Comparison of ENCODE assay signal across 9 cellular contexts in the genomic region with DNA sequence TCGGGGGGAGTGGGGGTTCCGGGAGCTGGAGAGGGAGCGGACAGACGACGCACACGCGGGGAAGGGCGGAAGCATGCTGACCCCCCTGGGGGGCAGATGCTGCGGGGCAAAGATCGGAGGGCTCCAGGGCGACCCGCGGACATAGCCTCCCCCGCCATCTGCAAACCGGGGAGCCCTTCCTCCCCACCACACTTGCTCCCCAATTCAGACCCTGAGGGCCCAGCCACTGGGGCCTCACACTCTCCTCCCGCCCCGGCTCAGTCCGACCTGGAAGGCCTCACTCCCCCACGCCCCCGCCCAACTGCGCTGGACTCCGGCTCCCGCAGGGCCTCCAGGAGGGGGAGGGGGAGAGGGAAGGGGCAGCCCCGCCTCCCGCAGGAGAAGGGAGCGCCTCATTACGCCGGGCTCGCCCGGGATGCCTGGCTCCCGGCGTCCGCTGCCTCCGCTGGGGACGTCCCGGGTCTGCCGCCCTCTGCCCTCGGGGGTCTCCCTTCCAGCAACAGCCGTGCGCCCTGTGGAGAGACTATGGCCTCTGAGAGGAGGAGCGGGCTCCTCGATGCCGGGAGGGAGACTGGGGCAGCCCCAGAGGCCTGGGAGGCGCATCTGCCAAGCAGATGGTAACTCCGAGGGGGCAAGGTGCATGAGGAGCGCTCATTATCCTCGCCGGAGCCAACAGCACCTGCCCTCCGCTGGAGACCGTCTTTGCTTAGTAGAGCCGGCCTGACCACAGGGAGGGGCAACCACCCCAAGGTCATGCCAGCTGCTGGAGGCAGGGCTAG.
DNase-seq lines count a peak whose midpoint lies in the region; ATAC-seq and TF ChIP-seq lines count a peak whose summit lies in the region.
"Had no signal": no experiment of that assay in that cellular context is flagged by ENCODE, and none has a peak within 500 bp of the region (broad histone marks: within the 10 kb centered on the region; RNA-seq: fewer than 3 reads in every experiment).

No MANE protein-coding gene starts in this region.

- H3K27ac Mint-ChIP-seq in stimulated activated effector memory CD8-positive, alpha-beta T cell treated with anti-CD3 and anti-CD28 coated beads, Interleukin-12 subunit alpha, Interleukin-12 subunit beta, amount 100 ng/mL, for 72 hours, result peak overlapping the region; percentile 37

- TF ChIP-seq CTCF in choroid plexus epithelial cell (conservative IDR thresholded peaks at IDR 0.05; ENCODE audit: low read depth, low read length), result no peak

- H3K36me3 ChIP-seq in NT2/D1 (ENCODE audit: insufficient read depth, insufficient read length, low read length), result no peaks in the 10 kb centered on the region

- H3K9me3 Mint-ChIP-seq in stimulated activated effector memory CD8-positive, alpha-beta T cell treated with anti-CD3 and anti-CD28 coated beads, Interleukin-12 subunit alpha, Interleukin-12 subunit beta, amount 100 ng/mL, for 72 hours, result no peaks in the 10 kb centered on the region
- H3K9me3 Mint-ChIP-seq: activated naive CD4-positive, alpha-beta T cell treated with anti-CD3 and anti-CD28 coated beads, Interleukin-2, amount 50 U/mL, for 72 hours had no signal

- H3K4me1 ChIP-seq in NT2/D1 (ENCODE audit: insufficient read depth, insufficient read length), result peaks cover 4% of the 10 kb centered on the region

- H3K9me3 ChIP-seq in NT2/D1 (ENCODE audit: insufficient read depth, low read length), result no peaks in the 10 kb centered on the region

- H3K4me3 ChIP-seq in NT2/D1 (ENCODE audit: insufficient read length, low read depth) (peak overlapping the region; percentile 71), choroid plexus epithelial cell (ENCODE audit: low read depth, low read length) (peak overlapping the region; percentile 61)

- peaks cover 41% of the 10 kb centered on the region for H3K27me3 ChIP-seq in NT2/D1 (ENCODE audit: insufficient read depth, insufficient read length)

- DNase-seq in activated CD8-positive, alpha-beta memory T cell treated with anti-CD3 and anti-CD28 coated beads for 24 hours, result peak; percentile 72
- DNase-seq in activated CD8-positive, alpha-beta memory T cell treated with anti-CD3 and anti-CD28 coated beads, Interleukin-2, amount 50 U/mL, for 4 hours, result no peak
- DNase-seq in NT2/D1 (ENCODE audit: low read depth, low spot score) (no peak), choroid plexus epithelial cell (ENCODE audit: low read depth) (no peak), kidney tubule cell (ENCODE audit: low spot score) (peak; percentile 56)
- peak in 1 of 2 donors; percentile 14 for DNase-seq in stimulated activated effector memory CD8-positive, alpha-beta T cell treated with anti-CD3 and anti-CD28 coated beads, Interleukin-12 subunit alpha, Interleukin-12 subunit beta, amount 100 ng/mL, for 72 hours (ENCODE audit: low spot score in 2 of 2)
- DNase-seq in NK-92 treated with Interleukin-12 subunit alpha and Interleukin-12 subunit beta, amount 100 ng/mL, for 24 hours (lab: John Stamatoyannopoulos, UW), result no peak

- peak overlapping the region; percentile 85 for H3K4me3 Mint-ChIP-seq in stimulated activated effector memory CD8-positive, alpha-beta T cell treated with anti-CD3 and anti-CD28 coated beads, Interleukin-12 subunit alpha, Interleukin-12 subunit beta, amount 100 ng/mL, for 72 hours

- peak overlapping the region; percentile 76 for H3K9ac ChIP-seq in NT2/D1 (ENCODE audit: insufficient read length, low read depth)

- H3K4me1 Mint-ChIP-seq in stimulated activated effector memory CD8-positive, alpha-beta T cell treated with anti-CD3 and anti-CD28 coated beads, Interleukin-12 subunit alpha, Interleukin-12 subunit beta, amount 100 ng/mL, for 72 hours, result peaks cover 26% of the 10 kb centered on the region

- peaks cover 14% of the 10 kb centered on the region for H3K36me3 Mint-ChIP-seq in stimulated activated effector memory CD8-positive, alpha-beta T cell treated with anti-CD3 and anti-CD28 coated beads, Interleukin-12 subunit alpha, Interleukin-12 subunit beta, amount 100 ng/mL, for 72 hours

- ATAC-seq in stimulated activated effector memory CD8-positive, alpha-beta T cell treated with anti-CD3 and anti-CD28 coated beads, Interleukin-12 subunit alpha, Interleukin-12 subunit beta, amount 100 ng/mL, for 72 hours, result peak; percentile 6
- ATAC-seq in HG03175 (IDR thresholded peaks at IDR 0.05; ENCODE audit: unreplicated experiment), result no peak

Comparison
In these comparisons a context has a peak if more than half of its experiments do, and no peak if none do; other contexts are left out.
1. DNase-seq: peak in activated CD8-positive, alpha-beta memory T cell treated with anti-CD3 and anti-CD28 coated beads for 24 hours (single experiment) and kidney tubule cell (single experiment); none in activated CD8-positive, alpha-beta memory T cell treated with anti-CD3 and anti-CD28 coated beads, Interleukin-2, amount 50 U/mL, for 4 hours (single experiment), NT2/D1 (single experiment), choroid plexus epithelial cell (single experiment) and NK-92 treated with Interleukin-12 subunit alpha and Interleukin-12 subunit beta, amount 100 ng/mL, for 24 hours (single experiment).